1 cellular context compared by ENCODE assay signal in the genomic region with DNA sequence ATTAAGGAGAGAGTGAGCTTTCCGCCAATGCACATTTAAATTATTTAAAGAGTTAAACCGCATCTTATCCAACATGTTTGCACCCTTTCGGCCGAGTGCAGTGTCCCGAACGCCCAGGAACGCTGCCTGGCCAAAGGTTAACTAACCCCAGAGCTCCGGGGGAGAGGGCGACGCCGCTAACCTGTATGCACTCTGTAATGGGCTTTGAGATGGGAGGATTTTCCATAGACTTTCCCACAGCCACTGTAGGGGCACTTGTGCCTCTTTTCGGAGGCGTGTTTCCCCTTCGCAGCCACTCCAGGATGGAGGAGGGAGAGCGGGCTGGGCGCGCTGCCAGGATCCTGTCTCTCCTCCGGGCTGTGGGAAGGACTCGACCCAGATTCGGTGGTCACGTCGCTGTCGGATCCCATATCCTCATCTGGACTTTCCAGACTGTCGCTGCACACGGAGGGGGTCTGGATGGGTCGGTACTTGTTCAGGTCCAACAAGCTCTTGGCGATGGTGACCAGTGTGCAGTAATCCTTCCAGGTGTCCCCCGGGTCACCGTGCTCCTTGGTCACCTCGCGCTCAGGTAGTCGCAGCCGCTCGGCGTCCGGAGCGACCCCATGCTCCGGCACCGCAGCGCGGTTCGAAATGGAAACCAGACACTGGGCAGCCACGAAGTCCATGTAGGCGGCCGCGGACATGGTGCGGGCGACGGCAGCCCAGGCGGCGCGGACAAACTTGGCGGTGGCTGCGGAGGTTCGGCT.
TF ChIP-seq lines count a peak whose summit lies in the region.

No MANE protein-coding gene starts in this region.

TF ChIP-seq in HepG2, 621 proteins besides CTCF, POLR2A, EP300 and RAD21 (continued from another document and continues in another):
- TF ChIP-seq, protein P1, sequence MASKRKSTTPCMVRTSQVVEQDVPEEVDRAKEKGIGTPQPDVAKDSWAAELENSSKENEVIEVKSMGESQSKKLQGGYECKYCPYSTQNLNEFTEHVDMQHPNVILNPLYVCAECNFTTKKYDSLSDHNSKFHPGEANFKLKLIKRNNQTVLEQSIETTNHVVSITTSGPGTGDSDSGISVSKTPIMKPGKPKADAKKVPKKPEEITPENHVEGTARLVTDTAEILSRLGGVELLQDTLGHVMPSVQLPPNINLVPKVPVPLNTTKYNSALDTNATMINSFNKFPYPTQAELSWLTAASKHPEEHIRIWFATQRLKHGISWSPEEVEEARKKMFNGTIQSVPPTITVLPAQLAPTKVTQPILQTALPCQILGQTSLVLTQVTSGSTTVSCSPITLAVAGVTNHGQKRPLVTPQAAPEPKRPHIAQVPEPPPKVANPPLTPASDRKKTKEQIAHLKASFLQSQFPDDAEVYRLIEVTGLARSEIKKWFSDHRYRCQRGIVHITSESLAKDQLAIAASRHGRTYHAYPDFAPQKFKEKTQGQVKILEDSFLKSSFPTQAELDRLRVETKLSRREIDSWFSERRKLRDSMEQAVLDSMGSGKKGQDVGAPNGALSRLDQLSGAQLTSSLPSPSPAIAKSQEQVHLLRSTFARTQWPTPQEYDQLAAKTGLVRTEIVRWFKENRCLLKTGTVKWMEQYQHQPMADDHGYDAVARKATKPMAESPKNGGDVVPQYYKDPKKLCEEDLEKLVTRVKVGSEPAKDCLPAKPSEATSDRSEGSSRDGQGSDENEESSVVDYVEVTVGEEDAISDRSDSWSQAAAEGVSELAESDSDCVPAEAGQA (IDR thresholded peaks at IDR 0.05; ENCODE audit: low read depth) = no peak
- TF ChIP-seq, protein P1 (CRISPR knock-in tag; IDR thresholded peaks at IDR 0.05; ENCODE audit: borderline replicate concordance) = no peak
- TF ChIP-seq SMAD3 (CRISPR knock-in tag; IDR thresholded peaks at IDR 0.05) (no peak), ZNF253 (CRISPR knock-in tag; IDR thresholded peaks at IDR 0.05; ENCODE audit: borderline replicate concordance) (no peak), RFX5 (IDR thresholded peaks at IDR 0.05; ENCODE audit: low read depth, low read length) (no peak), FOXA3 (CRISPR knock-in tag; IDR thresholded peaks at IDR 0.05) (no peak), HNF4A (CRISPR knock-in tag; IDR thresholded peaks at IDR 0.05) (peak; percentile 41; the same call in 1 of the 2 replicates), ZNF441 (CRISPR knock-in tag; IDR thresholded peaks at IDR 0.05; ENCODE audit: borderline replicate concordance) (no peak), TRIM24 (CRISPR knock-in tag; IDR thresholded peaks at IDR 0.05) (no peak), BORCS8-MEF2B (CRISPR knock-in tag; IDR thresholded peaks at IDR 0.05) (no peak), ATF7 (IDR thresholded peaks at IDR 0.05) (no peak), ATF7 (CRISPR knock-in tag; IDR thresholded peaks at IDR 0.05) (no peak), ETV5 (CRISPR knock-in tag; IDR thresholded peaks at IDR 0.05; ENCODE audit: borderline replicate concordance) (no peak), GZF1 (CRISPR knock-in tag; IDR thresholded peaks at IDR 0.05) (no peak), ZNF382 (CRISPR knock-in tag; IDR thresholded peaks at IDR 0.05; ENCODE audit: borderline replicate concordance) (no peak), ZNF160 (CRISPR knock-in tag; IDR thresholded peaks at IDR 0.05) (no peak), FOXK1 (CRISPR knock-in tag; IDR thresholded peaks at IDR 0.05; ENCODE audit: borderline replicate concordance, low read depth) (no peak), NCOR1 (IDR thresholded peaks at IDR 0.05; ENCODE audit: borderline replicate concordance, low read length) (0 out of 2 replicates have a peak, but pooled peaks have one; percentile 35), CCDC6 (CRISPR knock-in tag; IDR thresholded peaks at IDR 0.05) (no peak), MAZ (IDR thresholded peaks at IDR 0.05; ENCODE audit: borderline replicate concordance, low read depth, low read length) (no peak), MAZ (CRISPR knock-in tag; IDR thresholded peaks at IDR 0.05; ENCODE audit: low read depth) (no peak), ZNF335 (CRISPR knock-in tag; IDR thresholded peaks at IDR 0.05) (no peak), ZNF577 (CRISPR knock-in tag; IDR thresholded peaks at IDR 0.05; ENCODE audit: borderline replicate concordance, low read depth) (no peak)
- TF ChIP-seq, protein P2, sequence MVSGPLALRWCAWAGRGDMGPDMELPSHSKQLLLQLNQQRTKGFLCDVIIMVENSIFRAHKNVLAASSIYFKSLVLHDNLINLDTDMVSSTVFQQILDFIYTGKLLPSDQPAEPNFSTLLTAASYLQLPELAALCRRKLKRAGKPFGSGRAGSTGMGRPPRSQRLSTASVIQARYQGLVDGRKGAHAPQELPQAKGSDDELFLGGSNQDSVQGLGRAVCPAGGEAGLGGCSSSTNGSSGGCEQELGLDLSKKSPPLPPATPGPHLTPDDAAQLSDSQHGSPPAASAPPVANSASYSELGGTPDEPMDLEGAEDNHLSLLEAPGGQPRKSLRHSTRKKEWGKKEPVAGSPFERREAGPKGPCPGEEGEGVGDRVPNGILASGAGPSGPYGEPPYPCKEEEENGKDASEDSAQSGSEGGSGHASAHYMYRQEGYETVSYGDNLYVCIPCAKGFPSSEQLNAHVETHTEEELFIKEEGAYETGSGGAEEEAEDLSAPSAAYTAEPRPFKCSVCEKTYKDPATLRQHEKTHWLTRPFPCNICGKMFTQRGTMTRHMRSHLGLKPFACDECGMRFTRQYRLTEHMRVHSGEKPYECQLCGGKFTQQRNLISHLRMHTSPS (CRISPR knock-in tag; IDR thresholded peaks at IDR 0.05; ENCODE audit: low read depth) = no peak
- TF ChIP-seq, protein P3, sequence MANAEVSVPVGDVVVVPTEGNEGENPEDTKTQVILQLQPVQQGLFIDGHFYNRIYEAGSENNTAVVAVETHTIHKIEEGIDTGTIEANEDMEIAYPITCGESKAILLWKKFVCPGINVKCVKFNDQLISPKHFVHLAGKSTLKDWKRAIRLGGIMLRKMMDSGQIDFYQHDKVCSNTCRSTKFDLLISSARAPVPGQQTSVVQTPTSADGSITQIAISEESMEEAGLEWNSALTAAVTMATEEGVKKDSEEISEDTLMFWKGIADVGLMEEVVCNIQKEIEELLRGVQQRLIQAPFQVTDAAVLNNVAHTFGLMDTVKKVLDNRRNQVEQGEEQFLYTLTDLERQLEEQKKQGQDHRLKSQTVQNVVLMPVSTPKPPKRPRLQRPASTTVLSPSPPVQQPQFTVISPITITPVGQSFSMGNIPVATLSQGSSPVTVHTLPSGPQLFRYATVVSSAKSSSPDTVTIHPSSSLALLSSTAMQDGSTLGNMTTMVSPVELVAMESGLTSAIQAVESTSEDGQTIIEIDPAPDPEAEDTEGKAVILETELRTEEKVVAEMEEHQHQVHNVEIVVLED (CRISPR knock-in tag; IDR thresholded peaks at IDR 0.05; ENCODE audit: borderline replicate concordance) = no peak
- TF ChIP-seq, protein P4, sequence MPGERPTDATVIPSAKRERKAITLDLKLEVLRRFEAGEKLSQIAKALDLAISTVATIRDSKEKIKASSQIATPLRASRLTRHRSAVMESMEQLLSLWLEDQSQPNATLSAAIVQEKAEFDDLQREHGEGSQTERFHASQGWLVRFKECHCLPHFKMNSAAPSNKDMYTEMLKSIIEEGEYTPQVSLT (CRISPR knock-in tag; IDR thresholded peaks at IDR 0.05; ENCODE audit: borderline replicate concordance, low read depth) = no peak
- TF ChIP-seq, protein P5, sequence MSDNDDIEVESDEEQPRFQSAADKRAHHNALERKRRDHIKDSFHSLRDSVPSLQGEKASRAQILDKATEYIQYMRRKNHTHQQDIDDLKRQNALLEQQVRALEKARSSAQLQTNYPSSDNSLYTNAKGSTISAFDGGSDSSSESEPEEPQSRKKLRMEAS (IDR thresholded peaks at IDR 0.05) = no peak
- TF ChIP-seq, protein P6, sequence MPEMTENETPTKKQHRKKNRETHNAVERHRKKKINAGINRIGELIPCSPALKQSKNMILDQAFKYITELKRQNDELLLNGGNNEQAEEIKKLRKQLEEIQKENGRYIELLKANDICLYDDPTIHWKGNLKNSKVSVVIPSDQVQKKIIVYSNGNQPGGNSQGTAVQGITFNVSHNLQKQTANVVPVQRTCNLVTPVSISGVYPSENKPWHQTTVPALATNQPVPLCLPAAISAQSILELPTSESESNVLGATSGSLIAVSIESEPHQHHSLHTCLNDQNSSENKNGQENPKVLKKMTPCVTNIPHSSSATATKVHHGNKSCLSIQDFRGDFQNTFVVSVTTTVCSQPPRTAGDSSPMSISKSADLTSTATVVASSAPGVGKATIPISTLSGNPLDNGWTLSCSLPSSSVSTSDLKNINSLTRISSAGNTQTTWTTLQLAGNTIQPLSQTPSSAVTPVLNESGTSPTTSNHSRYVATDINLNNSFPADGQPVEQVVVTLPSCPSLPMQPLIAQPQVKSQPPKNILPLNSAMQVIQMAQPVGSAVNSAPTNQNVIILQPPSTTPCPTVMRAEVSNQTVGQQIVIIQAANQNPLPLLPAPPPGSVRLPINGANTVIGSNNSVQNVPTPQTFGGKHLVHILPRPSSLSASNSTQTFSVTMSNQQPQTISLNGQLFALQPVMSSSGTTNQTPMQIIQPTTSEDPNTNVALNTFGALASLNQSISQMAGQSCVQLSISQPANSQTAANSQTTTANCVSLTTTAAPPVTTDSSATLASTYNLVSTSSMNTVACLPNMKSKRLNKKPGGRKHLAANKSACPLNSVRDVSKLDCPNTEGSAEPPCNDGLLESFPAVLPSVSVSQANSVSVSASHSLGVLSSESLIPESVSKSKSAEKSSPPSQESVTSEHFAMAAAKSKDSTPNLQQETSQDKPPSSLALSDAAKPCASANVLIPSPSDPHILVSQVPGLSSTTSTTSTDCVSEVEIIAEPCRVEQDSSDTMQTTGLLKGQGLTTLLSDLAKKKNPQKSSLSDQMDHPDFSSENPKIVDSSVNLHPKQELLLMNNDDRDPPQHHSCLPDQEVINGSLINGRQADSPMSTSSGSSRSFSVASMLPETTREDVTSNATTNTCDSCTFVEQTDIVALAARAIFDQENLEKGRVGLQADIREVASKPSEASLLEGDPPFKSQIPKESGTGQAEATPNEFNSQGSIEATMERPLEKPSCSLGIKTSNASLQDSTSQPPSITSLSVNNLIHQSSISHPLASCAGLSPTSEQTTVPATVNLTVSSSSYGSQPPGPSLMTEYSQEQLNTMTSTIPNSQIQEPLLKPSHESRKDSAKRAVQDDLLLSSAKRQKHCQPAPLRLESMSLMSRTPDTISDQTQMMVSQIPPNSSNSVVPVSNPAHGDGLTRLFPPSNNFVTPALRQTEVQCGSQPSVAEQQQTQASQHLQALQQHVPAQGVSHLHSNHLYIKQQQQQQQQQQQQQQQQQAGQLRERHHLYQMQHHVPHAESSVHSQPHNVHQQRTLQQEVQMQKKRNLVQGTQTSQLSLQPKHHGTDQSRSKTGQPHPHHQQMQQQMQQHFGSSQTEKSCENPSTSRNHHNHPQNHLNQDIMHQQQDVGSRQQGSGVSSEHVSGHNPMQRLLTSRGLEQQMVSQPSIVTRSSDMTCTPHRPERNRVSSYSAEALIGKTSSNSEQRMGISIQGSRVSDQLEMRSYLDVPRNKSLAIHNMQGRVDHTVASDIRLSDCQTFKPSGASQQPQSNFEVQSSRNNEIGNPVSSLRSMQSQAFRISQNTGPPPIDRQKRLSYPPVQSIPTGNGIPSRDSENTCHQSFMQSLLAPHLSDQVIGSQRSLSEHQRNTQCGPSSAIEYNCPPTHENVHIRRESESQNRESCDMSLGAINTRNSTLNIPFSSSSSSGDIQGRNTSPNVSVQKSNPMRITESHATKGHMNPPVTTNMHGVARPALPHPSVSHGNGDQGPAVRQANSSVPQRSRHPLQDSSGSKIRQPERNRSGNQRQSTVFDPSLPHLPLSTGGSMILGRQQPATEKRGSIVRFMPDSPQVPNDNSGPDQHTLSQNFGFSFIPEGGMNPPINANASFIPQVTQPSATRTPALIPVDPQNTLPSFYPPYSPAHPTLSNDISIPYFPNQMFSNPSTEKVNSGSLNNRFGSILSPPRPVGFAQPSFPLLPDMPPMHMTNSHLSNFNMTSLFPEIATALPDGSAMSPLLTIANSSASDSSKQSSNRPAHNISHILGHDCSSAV (CRISPR knock-in tag; IDR thresholded peaks at IDR 0.05; ENCODE audit: borderline replicate concordance) = no peak
- TF ChIP-seq, protein P7, sequence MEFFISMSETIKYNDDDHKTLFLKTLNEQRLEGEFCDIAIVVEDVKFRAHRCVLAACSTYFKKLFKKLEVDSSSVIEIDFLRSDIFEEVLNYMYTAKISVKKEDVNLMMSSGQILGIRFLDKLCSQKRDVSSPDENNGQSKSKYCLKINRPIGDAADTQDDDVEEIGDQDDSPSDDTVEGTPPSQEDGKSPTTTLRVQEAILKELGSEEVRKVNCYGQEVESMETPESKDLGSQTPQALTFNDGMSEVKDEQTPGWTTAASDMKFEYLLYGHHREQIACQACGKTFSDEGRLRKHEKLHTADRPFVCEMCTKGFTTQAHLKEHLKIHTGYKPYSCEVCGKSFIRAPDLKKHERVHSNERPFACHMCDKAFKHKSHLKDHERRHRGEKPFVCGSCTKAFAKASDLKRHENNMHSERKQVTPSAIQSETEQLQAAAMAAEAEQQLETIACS (CRISPR knock-in tag; IDR thresholded peaks at IDR 0.05) = no peak
